Comparison of ENCODE assay signal across 9 cellular contexts in the genomic region with DNA sequence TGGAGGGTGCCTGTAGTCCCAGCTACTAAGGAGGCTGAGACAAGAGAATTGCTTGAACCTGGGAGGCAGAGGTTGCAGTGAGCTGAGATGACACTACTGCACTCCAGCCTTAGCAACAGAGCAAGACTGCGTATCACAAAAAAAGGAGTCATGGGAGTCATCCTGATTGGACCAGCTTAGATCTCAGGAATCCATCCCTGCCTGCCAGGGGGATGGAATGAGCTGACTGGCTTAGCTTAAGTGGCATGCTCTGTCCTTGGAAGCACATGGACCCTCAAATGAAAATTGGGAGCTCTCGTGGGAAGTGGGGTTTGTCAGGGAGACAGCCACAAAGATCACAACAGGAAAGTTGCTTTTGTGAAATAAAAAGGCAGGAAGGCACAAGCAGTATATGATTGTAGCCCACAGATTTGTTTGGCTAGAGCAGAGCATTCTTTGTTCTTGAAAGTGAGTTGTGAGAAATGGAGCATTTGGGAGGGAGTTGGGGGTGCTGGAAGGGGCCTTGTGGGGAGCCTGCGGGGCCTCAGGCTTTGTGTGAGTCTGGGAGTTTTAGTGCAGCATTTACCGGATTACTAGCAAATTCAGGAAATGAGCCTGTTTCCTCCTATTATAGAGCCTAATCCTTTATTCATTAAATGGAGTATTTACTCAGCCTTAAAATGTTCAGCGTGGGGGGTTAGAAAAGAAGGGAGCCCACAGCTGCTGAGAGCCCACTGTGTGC. TPM values are rescaled to one million over a fixed set of nuclear protein-coding genes. Genes with fewer than 3 reads are reported as not detected.
DNase-seq lines count a peak whose midpoint lies in the region; ATAC-seq and TF ChIP-seq lines count a peak whose summit lies in the region.
"Had no signal": no experiment of that assay in that cellular context is flagged by ENCODE, and none has a peak within 500 bp of the region (broad histone marks: within the 10 kb centered on the region; RNA-seq: fewer than 3 reads in every experiment).

No MANE protein-coding gene starts in this region.

- H3K4ac ChIP-seq in mesenchymal stem cell (ENCODE audit: low read depth in 1 of 2, low read length in 2 of 2) = no peak overlapping the region

- H2BK120ac ChIP-seq in mesenchymal stem cell (ENCODE audit: low read depth, low read length) = no peak overlapping the region

- WGBS in mesenchymal stem cell = 89% methylated on average over 3 of the region's 5 CpGs

- H2AFZ ChIP-seq in mesenchymal stem cell (ENCODE audit: low read depth, low read length) = no peak overlapping the region
- no peak overlapping the region for H2AFZ ChIP-seq in MM.1S (ENCODE audit: low read length)

- peaks cover 10% of the 10 kb centered on the region; the same call in 1 of the 2 replicates for H3F3A ChIP-seq in MM.1S (ENCODE audit: insufficient read depth, low read length)

- H4K91ac ChIP-seq in mesenchymal stem cell (ENCODE audit: low read length) = no peak overlapping the region

- H3K4me2 ChIP-seq in mesenchymal stem cell (ENCODE audit: low read length, poor library complexity, severe bottlenecking) (no peak overlapping the region), MM.1S (ENCODE audit: low read depth, low read length) (no peak overlapping the region)

- H3K4me1 ChIP-seq in mesenchymal stem cell (ENCODE audit: control insufficient read depth, insufficient read depth, low read depth, low read length) = peaks cover 12% of the 10 kb centered on the region
- peaks cover 5% of the 10 kb centered on the region; the same call in 1 of the 2 replicates for H3K4me1 ChIP-seq in MM.1S (ENCODE audit: low read length)

- H3K79me1 ChIP-seq in mesenchymal stem cell (replicated peaks; ENCODE audit: low read length, poor library complexity, severe bottlenecking) = no peaks in the 10 kb centered on the region

- DNase-seq in AG08396 (ENCODE audit: low spot score) (peak; percentile 74), NCI-H226 (peak; percentile 31), dermis microvascular lymphatic vessel endothelial cell (ENCODE audit: low read depth in 2 of 2) (peak; percentile 51 to 83), mesenchymal stem cell (peak; percentile 17), NCI-H187 (lab: John Stamatoyannopoulos, UW) (no peak), MM.1S (no peak), NCI-H2227 treated with DMSO at 0.1 percent for 48 hours (lab: John Stamatoyannopoulos, UW) (no peak)
- DNase-seq: SJCRH30 had no signal

- no peak for ATAC-seq in GM21447 (IDR thresholded peaks at IDR 0.05; ENCODE audit: unreplicated experiment)

- H3K79me2 ChIP-seq in MM.1S (ENCODE audit: low read length) = peaks cover 18% of the 10 kb centered on the region

- no peaks in the 10 kb centered on the region for H4K20me1 ChIP-seq in MM.1S (ENCODE audit: insufficient read depth, low read length)

- peak overlapping the region; percentile 21 for H3K9ac ChIP-seq in mesenchymal stem cell (ENCODE audit: low read length)
- no peak overlapping the region for H3K9ac ChIP-seq in MM.1S (ENCODE audit: low read length)

- H3K27ac ChIP-seq in mesenchymal stem cell (ENCODE audit: low read length, poor library complexity, severe bottlenecking) (no peak overlapping the region), MM.1S (ENCODE audit: low read length) (no peak overlapping the region)
- H3K27ac ChIP-seq: SJCRH30 had no signal

- H3K9me3 ChIP-seq in mesenchymal stem cell (ENCODE audit: control insufficient read depth, low read length) (no peaks in the 10 kb centered on the region), MM.1S (replicated peaks; ENCODE audit: insufficient read depth, low read length) (no peaks in the 10 kb centered on the region)
- H3K9me3 ChIP-seq: SJCRH30 had no signal

- no peak overlapping the region for H3K18ac ChIP-seq in mesenchymal stem cell (ENCODE audit: low read depth in 1 of 2, low read length in 2 of 2)

- H2AK5ac ChIP-seq in mesenchymal stem cell (ENCODE audit: low read length, severe bottlenecking) = peak overlapping the region; percentile 17

- no peak overlapping the region for H2BK5ac ChIP-seq in mesenchymal stem cell (ENCODE audit: low read depth, low read length, poor library complexity, severe bottlenecking)

- no peak overlapping the region for H3K4me3 ChIP-seq in mesenchymal stem cell (ENCODE audit: insufficient read depth in 1 of 2, low read depth in 1 of 2, low read length in 2 of 2)
- H3K4me3 ChIP-seq in MM.1S (ENCODE audit: low read length) = no peak overlapping the region
- H3K4me3 ChIP-seq: SJCRH30 had no signal

- no peak for TF ChIP-seq CTCF in MM.1S (IDR thresholded peaks at IDR 0.05; ENCODE audit: low read length)

- no peak overlapping the region for H3K23ac ChIP-seq in mesenchymal stem cell (ENCODE audit: low read length in 2 of 2)

- H3K27me3 ChIP-seq in mesenchymal stem cell (ENCODE audit: control insufficient read depth in 1 of 2, insufficient read depth in 1 of 2, low read length in 2 of 2) = no peaks in the 10 kb centered on the region
- no peaks in the 10 kb centered on the region for H3K27me3 ChIP-seq in MM.1S (replicated peaks; ENCODE audit: insufficient read depth, low read length)
- H3K27me3 ChIP-seq: SJCRH30 had no signal

- no peak overlapping the region for H2BK15ac ChIP-seq in mesenchymal stem cell (ENCODE audit: low read depth, poor library complexity, severe bottlenecking)

- no peak overlapping the region for H3K14ac ChIP-seq in mesenchymal stem cell (ENCODE audit: low read length in 2 of 2)

- no peak overlapping the region for H2BK12ac ChIP-seq in mesenchymal stem cell (ENCODE audit: low read length in 2 of 2)

- no peaks in the 10 kb centered on the region for H3K9me2 ChIP-seq in MM.1S (replicated peaks; ENCODE audit: insufficient read depth, low read length)

- no peak overlapping the region for H4K8ac ChIP-seq in mesenchymal stem cell (ENCODE audit: low read length)

- H3K36me3 ChIP-seq in mesenchymal stem cell (ENCODE audit: control insufficient read depth in 1 of 2, insufficient read depth in 2 of 2, low read depth in 1 of 2, low read length in 2 of 2) = peaks cover 19 to 53% of the 10 kb centered on the region in 2 experiments
- H3K36me3 ChIP-seq in MM.1S (replicated peaks; ENCODE audit: insufficient read depth, low read length) = no peaks in the 10 kb centered on the region

RNA-seq across cellular contexts. Expression of a gene that starts 30.7 kb away (rescaled TPM):
- 33.9 and 47.2 TPM in 2 replicates for total RNA-seq in dermis microvascular lymphatic vessel endothelial cell
- polyA plus RNA-seq in mesenchymal stem cell (2013, experiment 1 of 2) = 22.1 TPM
- polyA plus RNA-seq in mesenchymal stem cell (2013, experiment 2 of 2) = 20.8 TPM

Comparison
In these comparisons a context has a peak if more than half of its experiments do, and no peak if none do; other contexts are left out.
1. DNase-seq: peak in AG08396 (single experiment), NCI-H226 (single experiment), dermis microvascular lymphatic vessel endothelial cell (2 of 2) and mesenchymal stem cell (single experiment); none in NCI-H187 (0 of 2), MM.1S (single experiment) and NCI-H2227 treated with DMSO at 0.1 percent for 48 hours (single experiment).